ENCODE assay signal across 31 cellular contexts in the genomic region with DNA sequence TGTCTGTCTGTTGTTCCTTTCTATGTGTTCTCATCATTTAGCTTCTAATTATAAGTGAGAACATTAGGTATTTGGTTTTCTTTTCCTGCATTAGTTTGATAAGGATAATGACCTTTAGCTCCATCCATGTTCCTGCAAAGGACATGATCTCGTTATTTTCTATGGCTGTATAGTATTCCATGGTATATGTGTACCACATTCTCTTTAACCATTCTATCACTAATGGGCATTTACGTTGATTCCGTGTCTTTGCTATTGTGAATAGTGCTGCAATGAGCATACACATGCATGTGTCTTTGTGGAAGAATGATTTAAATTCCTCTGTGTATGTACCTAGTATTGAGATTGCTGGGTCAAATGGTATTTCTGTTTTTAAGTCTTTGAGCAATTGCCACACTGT.
A peak's percentile ranks its signal among the peaks of the same experiment; 100 is the strongest.
DNase-seq lines count a peak whose midpoint lies in the region; ATAC-seq, FAIRE-seq and TF ChIP-seq lines count a peak whose summit lies in the region.
"Had no signal": no experiment of that assay in that cellular context is flagged by ENCODE, and none has a peak within 500 bp of the region (broad histone marks: within the 10 kb centered on the region; RNA-seq: fewer than 3 reads in every experiment).

No MANE protein-coding gene starts in this region.

- H3F3A ChIP-seq in SK-N-SH (replicated peaks; ENCODE audit: insufficient read depth) = no peaks in the 10 kb centered on the region

- H2AFZ ChIP-seq in SK-N-SH (ENCODE audit: low read depth) = no peak overlapping the region

- H3K4me1 ChIP-seq in SK-N-SH (ENCODE audit: control insufficient read depth in 1 of 2, insufficient read depth in 2 of 2, low read depth in 1 of 2, low read length in 1 of 2) = no peaks in the 10 kb centered on the region
- no peaks in the 10 kb centered on the region for H3K4me1 ChIP-seq in right atrium auricular region
- H3K4me1 ChIP-seq: A549; BE2C; BLaER1; BLaER1 treated with 17β-estradiol and CSF1 and Interleukin-3, amounts not matched to agents 10 nM and 100 nM; Caco-2 had no signal

- H3K4me3 ChIP-seq in SK-N-SH (ENCODE audit: low read depth in 2 of 2, low read length in 1 of 2) (no peak overlapping the region), right atrium auricular region (no peak overlapping the region)
- H3K4me3 ChIP-seq: A549; BLaER1; BLaER1 treated with 17β-estradiol and CSF1 and Interleukin-3, amounts not matched to agents 10 nM and 100 nM had no signal

- no peaks in the 10 kb centered on the region for H3K9me3 ChIP-seq in SK-N-SH
- H3K9me3 ChIP-seq in right atrium auricular region = peaks cover 0 to 22% of the 10 kb centered on the region in 2 donors
- H3K9me3 ChIP-seq: A549, BE2C, Caco-2 had no signal

- H3K79me2 ChIP-seq in SK-N-SH (ENCODE audit: insufficient read depth) = no peaks in the 10 kb centered on the region

- no peaks in the 10 kb centered on the region for H3K9me2 ChIP-seq in SK-N-SH

- no peak for TF ChIP-seq RAD21 in SK-N-SH (IDR thresholded peaks at IDR 0.05; ENCODE audit: low read length)

- H3K36me3 ChIP-seq in SK-N-SH (replicated peaks in 1 of 2; ENCODE audit: control insufficient read depth in 1 of 2, insufficient read depth in 2 of 2, low read length in 1 of 2) = no peaks in the 10 kb centered on the region
- H3K36me3 ChIP-seq in right atrium auricular region = no peaks in the 10 kb centered on the region
- H3K36me3 ChIP-seq: BE2C; BLaER1; BLaER1 treated with 17β-estradiol and CSF1 and Interleukin-3, amounts not matched to agents 10 nM and 100 nM had no signal

- no peak for TF ChIP-seq POLR2A in H54 (IDR thresholded peaks at IDR 0.05; ENCODE audit: low read depth, low read length)

- H3K27me3 ChIP-seq in SK-N-SH (ENCODE audit: insufficient read depth) (no peaks in the 10 kb centered on the region), right atrium auricular region (no peaks in the 10 kb centered on the region)
- H3K27me3 ChIP-seq: BE2C; BLaER1; BLaER1 treated with 17β-estradiol and CSF1 and Interleukin-3, amounts not matched to agents 10 nM and 100 nM had no signal

- no peak for TF ChIP-seq CTCF in SK-N-SH (IDR thresholded peaks at IDR 0.05)
- TF ChIP-seq CTCF in right atrium auricular region (IDR thresholded peaks at IDR 0.05) = no peak

- no peak overlapping the region for H3K4me2 ChIP-seq in SK-N-SH
- H3K4me2 ChIP-seq: A549; BLaER1; BLaER1 treated with 17β-estradiol and CSF1 and Interleukin-3, amounts not matched to agents 10 nM and 100 nM had no signal

- no peaks in the 10 kb centered on the region for H4K20me1 ChIP-seq in SK-N-SH (ENCODE audit: insufficient read depth)
- H4K20me1 ChIP-seq: BLaER1; BLaER1 treated with 17β-estradiol and CSF1 and Interleukin-3, amounts not matched to agents 10 nM and 100 nM had no signal

- WGBS in SK-N-SH (ENCODE audit: low lambda C conversion rate) = 48% methylated on average over 3 of the region's 3 CpGs

- no peak for ATAC-seq in SK-N-SH treated with all-trans-retinoic acid at 6 μM for 48 hours
- ATAC-seq: A549; CD8-positive, alpha-beta T cell had no signal

- peak; percentile 64 for FAIRE-seq in H54 (lab: Jason Lieb, UNC)
- FAIRE-seq: A204.1, A549, D721Med had no signal

- H3K27ac ChIP-seq in SK-N-SH (ENCODE audit: low read depth in 2 of 2, low read length in 1 of 2) = no peak overlapping the region
- H3K27ac ChIP-seq in right atrium auricular region = no peak overlapping the region
- H3K27ac ChIP-seq: 22Rv1; A549; BLaER1; BLaER1 treated with 17β-estradiol and CSF1 and Interleukin-3, amounts not matched to agents 10 nM and 100 nM; C4-2B had no signal

- no peak for DNase-seq in SK-N-SH
- DNase-seq in H54 (ENCODE audit: insufficient read length, low spot score) = no peak
- no peak for DNase-seq in right atrium auricular region (ENCODE audit: low spot score)
- DNase-seq: 8988T; ACHN; AML-193; BE2C; C1 segment of cervical spinal cord; Caco-2; Calu3; CD4-positive, alpha-beta memory T cell; CD4-positive, alpha-beta T cell; CD4-positive, CD25-positive, alpha-beta regulatory T cell; CD8-positive, alpha-beta memory T cell; CD8-positive, alpha-beta T cell; COR-L47; DMS 273 treated with DMSO at 0.1 percent for 48 hours; DMS153; DMS53; DMS79; DMS79 treated with DMSO at 0.1 percent for 48 hours; DND-41; EL had no signal

- no peak for TF ChIP-seq EP300 in SK-N-SH (IDR thresholded peaks at IDR 0.05; ENCODE audit: borderline replicate concordance in 1 of 2, low read depth in 1 of 2, low read length in 1 of 2)

- POLR2A ChIA-PET in SK-N-SH (lab: Yijun Ruan, JAX) = no interaction called here

- CTCF ChIA-PET in SK-N-SH (lab: Yijun Ruan, JAX) = no interaction called here

- no peak overlapping the region for H3K9ac ChIP-seq in SK-N-SH
- H3K9ac ChIP-seq: BLaER1; BLaER1 treated with 17β-estradiol and CSF1 and Interleukin-3, amounts not matched to agents 10 nM and 100 nM had no signal

TF ChIP-seq in SK-N-SH treated with all-trans-retinoic acid at 6 μM for 48 hours, 23 proteins besides CTCF, POLR2A, EP300 and RAD21:
- TF ChIP-seq ZFP30 (CRISPR knock-in tag; IDR thresholded peaks at IDR 0.05) (no peak), OSR1 (CRISPR knock-in tag; IDR thresholded peaks at IDR 0.05) (no peak), SNAI2 (CRISPR knock-in tag; IDR thresholded peaks at IDR 0.05) (no peak), ZNF8 (CRISPR knock-in tag; IDR thresholded peaks at IDR 0.05) (peak; percentile 94)
- TF ChIP-seq, protein P1, sequence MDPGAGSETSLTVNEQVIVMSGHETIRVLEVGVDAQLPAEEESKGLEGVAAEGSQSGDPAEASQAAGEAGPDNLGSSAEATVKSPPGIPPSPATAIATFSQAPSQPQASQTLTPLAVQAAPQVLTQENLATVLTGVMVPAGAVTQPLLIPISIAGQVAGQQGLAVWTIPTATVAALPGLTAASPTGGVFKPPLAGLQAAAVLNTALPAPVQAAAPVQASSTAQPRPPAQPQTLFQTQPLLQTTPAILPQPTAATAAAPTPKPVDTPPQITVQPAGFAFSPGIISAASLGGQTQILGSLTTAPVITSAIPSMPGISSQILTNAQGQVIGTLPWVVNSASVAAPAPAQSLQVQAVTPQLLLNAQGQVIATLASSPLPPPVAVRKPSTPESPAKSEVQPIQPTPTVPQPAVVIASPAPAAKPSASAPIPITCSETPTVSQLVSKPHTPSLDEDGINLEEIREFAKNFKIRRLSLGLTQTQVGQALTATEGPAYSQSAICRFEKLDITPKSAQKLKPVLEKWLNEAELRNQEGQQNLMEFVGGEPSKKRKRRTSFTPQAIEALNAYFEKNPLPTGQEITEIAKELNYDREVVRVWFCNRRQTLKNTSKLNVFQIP (CRISPR knock-in tag; IDR thresholded peaks at IDR 0.05; ENCODE audit: borderline replicate concordance, low read depth) = no peak

TF ChIP-seq in SK-N-SH, 30 proteins besides CTCF, POLR2A, EP300 and RAD21 (continues in another document):
- TF ChIP-seq YY1 (IDR thresholded peaks at IDR 0.05; ENCODE audit: low read depth) = no peak
- TF ChIP-seq GABPA (IDR thresholded peaks at IDR 0.05; ENCODE audit: low read depth) = no peak
- no peak for TF ChIP-seq ELF1 (IDR thresholded peaks at IDR 0.05)
- no peak for TF ChIP-seq POLR2AphosphoS5 (IDR thresholded peaks at IDR 0.05; ENCODE audit: low read depth, low read length)
- no peak for TF ChIP-seq MXI1 (IDR thresholded peaks at IDR 0.05; ENCODE audit: low read depth, low read length)
- TF ChIP-seq FOXJ3 (CRISPR knock-in tag; IDR thresholded peaks at IDR 0.05) = no peak
- no peak for TF ChIP-seq FOXM1 (IDR thresholded peaks at IDR 0.05; ENCODE audit: low read depth)
- TF ChIP-seq TCF12 (IDR thresholded peaks at IDR 0.05) = no peak
- TF ChIP-seq SIN3A (IDR thresholded peaks at IDR 0.05; ENCODE audit: borderline replicate concordance, low read depth, low read length) = no peak
- TF ChIP-seq, protein P2, sequence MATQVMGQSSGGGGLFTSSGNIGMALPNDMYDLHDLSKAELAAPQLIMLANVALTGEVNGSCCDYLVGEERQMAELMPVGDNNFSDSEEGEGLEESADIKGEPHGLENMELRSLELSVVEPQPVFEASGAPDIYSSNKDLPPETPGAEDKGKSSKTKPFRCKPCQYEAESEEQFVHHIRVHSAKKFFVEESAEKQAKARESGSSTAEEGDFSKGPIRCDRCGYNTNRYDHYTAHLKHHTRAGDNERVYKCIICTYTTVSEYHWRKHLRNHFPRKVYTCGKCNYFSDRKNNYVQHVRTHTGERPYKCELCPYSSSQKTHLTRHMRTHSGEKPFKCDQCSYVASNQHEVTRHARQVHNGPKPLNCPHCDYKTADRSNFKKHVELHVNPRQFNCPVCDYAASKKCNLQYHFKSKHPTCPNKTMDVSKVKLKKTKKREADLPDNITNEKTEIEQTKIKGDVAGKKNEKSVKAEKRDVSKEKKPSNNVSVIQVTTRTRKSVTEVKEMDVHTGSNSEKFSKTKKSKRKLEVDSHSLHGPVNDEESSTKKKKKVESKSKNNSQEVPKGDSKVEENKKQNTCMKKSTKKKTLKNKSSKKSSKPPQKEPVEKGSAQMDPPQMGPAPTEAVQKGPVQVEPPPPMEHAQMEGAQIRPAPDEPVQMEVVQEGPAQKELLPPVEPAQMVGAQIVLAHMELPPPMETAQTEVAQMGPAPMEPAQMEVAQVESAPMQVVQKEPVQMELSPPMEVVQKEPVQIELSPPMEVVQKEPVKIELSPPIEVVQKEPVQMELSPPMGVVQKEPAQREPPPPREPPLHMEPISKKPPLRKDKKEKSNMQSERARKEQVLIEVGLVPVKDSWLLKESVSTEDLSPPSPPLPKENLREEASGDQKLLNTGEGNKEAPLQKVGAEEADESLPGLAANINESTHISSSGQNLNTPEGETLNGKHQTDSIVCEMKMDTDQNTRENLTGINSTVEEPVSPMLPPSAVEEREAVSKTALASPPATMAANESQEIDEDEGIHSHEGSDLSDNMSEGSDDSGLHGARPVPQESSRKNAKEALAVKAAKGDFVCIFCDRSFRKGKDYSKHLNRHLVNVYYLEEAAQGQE (IDR thresholded peaks at IDR 0.05; ENCODE audit: low read depth, low read length) = no peak
- no peak for TF ChIP-seq RXRA (IDR thresholded peaks at IDR 0.05; ENCODE audit: borderline replicate concordance, low read depth)
- TF ChIP-seq, protein P3, sequence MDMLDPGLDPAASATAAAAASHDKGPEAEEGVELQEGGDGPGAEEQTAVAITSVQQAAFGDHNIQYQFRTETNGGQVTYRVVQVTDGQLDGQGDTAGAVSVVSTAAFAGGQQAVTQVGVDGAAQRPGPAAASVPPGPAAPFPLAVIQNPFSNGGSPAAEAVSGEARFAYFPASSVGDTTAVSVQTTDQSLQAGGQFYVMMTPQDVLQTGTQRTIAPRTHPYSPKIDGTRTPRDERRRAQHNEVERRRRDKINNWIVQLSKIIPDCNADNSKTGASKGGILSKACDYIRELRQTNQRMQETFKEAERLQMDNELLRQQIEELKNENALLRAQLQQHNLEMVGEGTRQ (IDR thresholded peaks at IDR 0.05; ENCODE audit: borderline replicate concordance, low read depth, low read length) = no peak
- TF ChIP-seq, protein P4, sequence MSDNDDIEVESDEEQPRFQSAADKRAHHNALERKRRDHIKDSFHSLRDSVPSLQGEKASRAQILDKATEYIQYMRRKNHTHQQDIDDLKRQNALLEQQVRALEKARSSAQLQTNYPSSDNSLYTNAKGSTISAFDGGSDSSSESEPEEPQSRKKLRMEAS (IDR thresholded peaks at IDR 0.05; ENCODE audit: low read depth) = no peak
- TF ChIP-seq EZH2phosphoT487 (IDR thresholded peaks at IDR 0.05; ENCODE audit: borderline replicate concordance, low read depth) = no peak
- TF ChIP-seq GATA2 (CRISPR knock-in tag; IDR thresholded peaks at IDR 0.05) = no peak
